Comparison of ENCODE assay signal across 14 cellular contexts in genomic region chr22:37604074-37604473, GRCh38. TPM values are rescaled to one million over a fixed set of nuclear protein-coding genes. Genes with fewer than 3 reads are reported as not detected.
DNase-seq lines count a peak whose midpoint lies in the region; ATAC-seq and TF ChIP-seq lines count a peak whose summit lies in the region.
"Had no signal": no experiment of that assay in that cellular context is flagged by ENCODE, and none has a peak within 500 bp of the region (broad histone marks: within the 10 kb centered on the region; RNA-seq: fewer than 3 reads in every experiment).

No MANE protein-coding gene starts in this region.

- DNase-seq in activated naive CD8-positive, alpha-beta T cell treated with anti-CD3 and anti-CD28 coated beads for 36 hours: no peak
- DNase-seq in T-helper 17 cell (no peak), vagina (ENCODE audit: extremely low spot score in 2 of 2) (no peak), dedifferentiated amniotic fluid mesenchymal stem cell (ENCODE audit: extremely low spot score) (no peak)
- DNase-seq: ACHN, DMS79 had no signal

- no peaks in the 10 kb centered on the region for H3K9me3 ChIP-seq in T-helper 17 cell (ENCODE audit: control insufficient read depth, low read length, poor library complexity, severe bottlenecking)
- no peaks in the 10 kb centered on the region for H3K9me3 ChIP-seq in vagina
- H3K9me3 ChIP-seq: BLaER1 treated with 17β-estradiol and CSF1 and Interleukin-3, amounts not matched to agents 10 nM and 100 nM had no signal

- peak overlapping the region; percentile 50 for H3K27ac Mint-ChIP-seq in activated naive CD8-positive, alpha-beta T cell
- H3K27ac Mint-ChIP-seq in activated naive CD8-positive, alpha-beta T cell treated with anti-CD3 and anti-CD28 coated beads for 36 hours: no peak overlapping the region
- H3K27ac Mint-ChIP-seq in T-helper 17 cell: peak overlapping the region; percentile 91

- intact Hi-C loops in vagina (cut with DNase I): no loop called here

- no peak overlapping the region for H3K4me3 Mint-ChIP-seq in activated naive CD8-positive, alpha-beta T cell
- no peak overlapping the region for H3K4me3 Mint-ChIP-seq in activated naive CD8-positive, alpha-beta T cell treated with anti-CD3 and anti-CD28 coated beads for 36 hours
- no peak overlapping the region for H3K4me3 Mint-ChIP-seq in T-helper 17 cell

- H3K4me3 ChIP-seq in vagina: no peak overlapping the region
- H3K4me3 ChIP-seq: BLaER1 treated with 17β-estradiol and CSF1 and Interleukin-3, amounts not matched to agents 10 nM and 100 nM; GM12878 had no signal

- peaks cover 23% of the 10 kb centered on the region for H3K4me1 ChIP-seq in vagina

- H3K27me3 ChIP-seq in vagina: no peaks in the 10 kb centered on the region
- H3K27me3 ChIP-seq: BLaER1 treated with 17β-estradiol and CSF1 and Interleukin-3, amounts not matched to agents 10 nM and 100 nM had no signal

- H3K36me3 ChIP-seq in vagina: no peaks in the 10 kb centered on the region
- H3K36me3 ChIP-seq: BLaER1 treated with 17β-estradiol and CSF1 and Interleukin-3, amounts not matched to agents 10 nM and 100 nM had no signal

- TF ChIP-seq POLR2A in vagina (IDR thresholded peaks at IDR 0.05): no peak

- no peak for TF ChIP-seq CTCF in vagina (IDR thresholded peaks at IDR 0.05)

- H3K36me3 Mint-ChIP-seq in activated naive CD8-positive, alpha-beta T cell: no peaks in the 10 kb centered on the region
- H3K36me3 Mint-ChIP-seq in activated naive CD8-positive, alpha-beta T cell treated with anti-CD3 and anti-CD28 coated beads for 36 hours: no peaks in the 10 kb centered on the region
- H3K36me3 Mint-ChIP-seq in T-helper 17 cell (ENCODE audit: low read depth): no peaks in the 10 kb centered on the region

- no peak for ATAC-seq in T-helper 17 cell
- ATAC-seq: GM12878, HCT116 had no signal

- peaks cover 38% of the 10 kb centered on the region for H3K4me1 Mint-ChIP-seq in activated naive CD8-positive, alpha-beta T cell (ENCODE audit: low read depth)
- H3K4me1 Mint-ChIP-seq in activated naive CD8-positive, alpha-beta T cell treated with anti-CD3 and anti-CD28 coated beads for 36 hours: peaks cover 39% of the 10 kb centered on the region
- H3K4me1 Mint-ChIP-seq in T-helper 17 cell: peaks cover 37% of the 10 kb centered on the region

- no peaks in the 10 kb centered on the region for H3K9me3 Mint-ChIP-seq in activated naive CD8-positive, alpha-beta T cell (ENCODE audit: low read depth)
- no peaks in the 10 kb centered on the region for H3K9me3 Mint-ChIP-seq in activated naive CD8-positive, alpha-beta T cell treated with anti-CD3 and anti-CD28 coated beads for 36 hours

- H3K27me3 Mint-ChIP-seq in activated naive CD8-positive, alpha-beta T cell: no peaks in the 10 kb centered on the region
- H3K27me3 Mint-ChIP-seq in activated naive CD8-positive, alpha-beta T cell treated with anti-CD3 and anti-CD28 coated beads for 36 hours: no peaks in the 10 kb centered on the region
- no peaks in the 10 kb centered on the region for H3K27me3 Mint-ChIP-seq in T-helper 17 cell

- no peak overlapping the region for H3K27ac ChIP-seq in vagina
- H3K27ac ChIP-seq: BLaER1 treated with 17β-estradiol and CSF1 and Interleukin-3, amounts not matched to agents 10 nM and 100 nM; HL-60 had no signal

RNA-seq across cellular contexts. Expression of gene GGA1, which starts 4.6 kb away (rescaled TPM):
- 10 to 100 TPM; 56.3 to 61.9 TPM for total RNA-seq in activated naive CD8-positive, alpha-beta T cell treated with anti-CD3 and anti-CD28 coated beads for 36 hours
- total RNA-seq in T-helper 17 cell (10 to 100 TPM; 70.5 to 86.8 TPM), vagina (45.7 TPM)

RNA-seq across cellular contexts. Expression of gene LGALS2, which starts 24.2 kb away (rescaled TPM):
- total RNA-seq in activated naive CD8-positive, alpha-beta T cell treated with anti-CD3 and anti-CD28 coated beads for 36 hours: not detected
- total RNA-seq in T-helper 17 cell (1 to 10 TPM; 1.9 to 6.1 TPM), vagina (not detected)
- total RNA-seq: A172, G401 had no signal

RNA-seq across cellular contexts. Expression of gene SH3BP1, which starts 35.4 kb away (rescaled TPM):
- total RNA-seq in activated naive CD8-positive, alpha-beta T cell treated with anti-CD3 and anti-CD28 coated beads for 36 hours: 100 to 1,000 TPM in 1 of 2 experiments, 10 to 100 TPM in 1; 90.8 to 103 TPM
- total RNA-seq in T-helper 17 cell: 10 to 100 TPM; 79.7 to 97.5 TPM
- 34.1 TPM for total RNA-seq in vagina
- total RNA-seq: A172 had no signal

RNA-seq across cellular contexts. Expression of gene CDC42EP1, which starts 43.8 kb away (rescaled TPM):
- total RNA-seq in activated naive CD8-positive, alpha-beta T cell treated with anti-CD3 and anti-CD28 coated beads for 36 hours: under 1 TPM; 0.25 to 0.32 TPM
- total RNA-seq in T-helper 17 cell: not detected
- total RNA-seq in vagina: 46.2 TPM
- total RNA-seq: CD4-positive, alpha-beta memory T cell had no signal

RNA-seq across cellular contexts. Expression of gene PDXP, which starts 54.4 kb away (rescaled TPM):
- total RNA-seq in activated naive CD8-positive, alpha-beta T cell treated with anti-CD3 and anti-CD28 coated beads for 36 hours: 10 to 100 TPM; 41.4 to 42.5 TPM
- total RNA-seq in T-helper 17 cell (1 to 10 TPM; 2.6 to 3.0 TPM), vagina (6.4 TPM)
